ENCODE assay signal across 12 cellular contexts in the genomic region with DNA sequence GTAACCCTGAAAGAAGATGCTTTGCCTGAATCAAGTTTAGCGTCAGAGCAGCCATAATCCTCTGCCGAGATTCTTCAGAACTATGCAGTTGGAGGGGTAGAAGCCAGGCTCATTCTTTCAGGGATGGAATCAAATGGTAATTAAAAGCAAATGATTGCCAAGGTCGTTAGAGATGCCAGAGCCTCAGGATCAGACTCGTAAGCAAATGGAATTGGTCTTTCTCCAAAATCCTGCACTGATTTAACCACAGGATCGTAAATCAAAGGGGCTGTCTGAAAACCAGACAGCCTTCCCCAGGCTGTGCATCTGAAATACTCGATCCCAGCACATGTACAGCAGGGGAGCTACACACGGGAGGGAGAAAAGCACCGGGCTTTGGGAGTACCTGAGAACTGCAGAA. TPM values are rescaled to one million over a fixed set of nuclear protein-coding genes. Genes with fewer than 3 reads are reported as not detected.
DNase-seq lines count a peak whose midpoint lies in the region; ATAC-seq lines count a peak whose summit lies in the region.
"Had no signal": no experiment of that assay in that cellular context is flagged by ENCODE, and none has a peak within 500 bp of the region (broad histone marks: within the 10 kb centered on the region; RNA-seq: fewer than 3 reads in every experiment).

No MANE protein-coding gene starts in this region.

- H3K9me3 Mint-ChIP-seq in stimulated activated memory B cell treated with anti-CD40 and anti-IgM and Interleukin-4, amounts not matched to agents 10 μg/mL and 1 μg/mL and 100 μg/mL, for 72 hours: no peaks in the 10 kb centered on the region
- H3K9me3 Mint-ChIP-seq: activated CD4-positive, alpha-beta T cell treated with anti-CD3 and anti-CD28 coated beads, Interleukin-2, amount 10 ng/mL, durations not matched to agents 24 days and 14 days had no signal

- no peaks in the 10 kb centered on the region for H3K27me3 Mint-ChIP-seq in stimulated activated memory B cell treated with anti-CD40 and anti-IgM and Interleukin-4, amounts not matched to agents 10 μg/mL and 1 μg/mL and 100 μg/mL, for 72 hours

- no peaks in the 10 kb centered on the region for H3K36me3 Mint-ChIP-seq in stimulated activated memory B cell treated with anti-CD40 and anti-IgM and Interleukin-4, amounts not matched to agents 10 μg/mL and 1 μg/mL and 100 μg/mL, for 72 hours

- H3K4me1 Mint-ChIP-seq in stimulated activated memory B cell treated with anti-CD40 and anti-IgM and Interleukin-4, amounts not matched to agents 10 μg/mL and 1 μg/mL and 100 μg/mL, for 72 hours: peaks cover 52% of the 10 kb centered on the region
- H3K4me1 Mint-ChIP-seq: activated CD4-positive, alpha-beta T cell treated with anti-CD3 and anti-CD28 coated beads, Interleukin-2, amount 10 ng/mL, durations not matched to agents 24 days and 14 days had no signal

- H3K4me3 Mint-ChIP-seq in stimulated activated memory B cell treated with anti-CD40 and anti-IgM and Interleukin-4, amounts not matched to agents 10 μg/mL and 1 μg/mL and 100 μg/mL, for 72 hours: no peak overlapping the region
- H3K4me3 Mint-ChIP-seq: activated CD4-positive, alpha-beta T cell treated with anti-CD3 and anti-CD28 coated beads, Interleukin-2, amount 10 ng/mL, durations not matched to agents 24 days and 14 days had no signal

- ATAC-seq in stimulated activated memory B cell treated with anti-CD40 and anti-IgM and Interleukin-4, amounts not matched to agents 10 μg/mL and 1 μg/mL and 100 μg/mL, for 72 hours: no peak

- peak overlapping the region; percentile 75 for H3K27ac Mint-ChIP-seq in stimulated activated memory B cell treated with anti-CD40 and anti-IgM and Interleukin-4, amounts not matched to agents 10 μg/mL and 1 μg/mL and 100 μg/mL, for 72 hours
- H3K27ac Mint-ChIP-seq: activated CD4-positive, alpha-beta T cell treated with anti-CD3 and anti-CD28 coated beads, Interleukin-2, amount 10 ng/mL, durations not matched to agents 24 days and 14 days had no signal

- DNase-seq in EL: peak; percentile 61
- peak; percentile 74 for DNase-seq in RPMI7951 (ENCODE audit: low read depth)
- DNase-seq in fibroblast of peridontal ligament (ENCODE audit: extremely low read depth): peak; percentile 65
- DNase-seq in NCI-H510A treated with DMSO at 0.1 percent for 48 hours (lab: John Stamatoyannopoulos, UW): no peak
- DNase-seq in GOT3 (lab: John Stamatoyannopoulos, UW): no peak
- no peak for DNase-seq in NK-92 treated with Interleukin-12 subunit alpha and Interleukin-12 subunit beta, amount 100 ng/mL, for 24 hours (lab: John Stamatoyannopoulos, UW)
- DNase-seq: activated CD4-positive, alpha-beta T cell treated with anti-CD3 and anti-CD28 coated beads, Interleukin-2, amount 10 ng/mL, durations not matched to agents 24 days and 14 days; activated effector memory CD4-positive, alpha-beta T cell treated with anti-CD3 and anti-CD28 coated beads, Interleukin-2, amount 50 U/mL, for 16 hours; DMS53; MG63; occipital lobe had no signal

RNA-seq across cellular contexts. Expression of a gene that starts 22.0 kb away (rescaled TPM):
- 1.6 and 4.7 TPM in 2 replicates for total RNA-seq in RPMI7951 (2014; rRNA removed; shearing (Covaris generic))
- total RNA-seq: activated CD4-positive, alpha-beta T cell treated with anti-CD3 and anti-CD28 coated beads, Interleukin-2, amount 10 ng/mL, durations not matched to agents 24 days and 14 days had no signal

RNA-seq across cellular contexts. Expression of a gene that starts 49.4 kb away (rescaled TPM):
- total RNA-seq in RPMI7951 (2014; rRNA removed; shearing (Covaris generic)): 31.6 and 38.3 TPM in 2 replicates

Comparison
In these comparisons a context has a peak if more than half of its experiments do, and no peak if none do; other contexts are left out.
1. DNase-seq: peak in EL (single experiment), RPMI7951 (single experiment) and fibroblast of peridontal ligament (single experiment); none in NCI-H510A treated with DMSO at 0.1 percent for 48 hours (single experiment), GOT3 (single experiment) and NK-92 treated with Interleukin-12 subunit alpha and Interleukin-12 subunit beta, amount 100 ng/mL, for 24 hours (single experiment).